Comparison of ENCODE assay signal across 8 cellular contexts in genomic region chr17:7836596-7837374, GRCh38. TPM values are rescaled to one million over a fixed set of nuclear protein-coding genes. Genes with fewer than 3 reads are reported as not detected.
DNase-seq lines count a peak whose midpoint lies in the region; ATAC-seq and TF ChIP-seq lines count a peak whose summit lies in the region.

No MANE protein-coding gene starts in this region.

- TF ChIP-seq POLR2A in testis (IDR thresholded peaks at IDR 0.05), result no peak

- H3K9me3 Mint-ChIP-seq in naive thymus-derived CD8-positive, alpha-beta T cell, result no peaks in the 10 kb centered on the region

- H3K4me3 ChIP-seq in LNCaP clone FGC (ENCODE audit: low read depth, low read length) (peak overlapping the region; percentile 62), testis (peak overlapping the region; percentile 77 to 91)

- H3K4me3 Mint-ChIP-seq in naive thymus-derived CD8-positive, alpha-beta T cell, result peak overlapping the region; percentile 87 to 99 (median 94)

- POLR2A ChIA-PET in naive thymus-derived CD8-positive, alpha-beta T cell (lab: Charles Lee), result interaction anchor here (0.6 to 6.8 kb wide), 11 partner anchors 8 to 397 kb away, joined by 3 to 116 read pairs (median 5); partner anchors contain the start of genes CYB5D1, NAA38, RNF227 and TMEM88

- WGBS in testis, 2 donors, result 1 to 2% methylated on average over 18 to 19 of the region's 19 CpGs

- H3K27ac Mint-ChIP-seq in naive thymus-derived CD8-positive, alpha-beta T cell, result peak overlapping the region; percentile 87 to 100 (median 98)

- ATAC-seq in naive thymus-derived CD8-positive, alpha-beta T cell, result no peak

- H3K27me3 ChIP-seq in testis, result no peaks in the 10 kb centered on the region

- peak overlapping the region; percentile 98 to 99 for H3K27ac ChIP-seq in testis

- DNase-seq in DMS53 (lab: John Stamatoyannopoulos, UW) (peak; percentile 100), LNCaP clone FGC (ENCODE audit: low read depth) (peak; percentile 99), fibroblast of the conjunctiva (ENCODE audit: low read depth) (peak; percentile 95), testis (peak; percentile 97)
- peak; percentile 38 for DNase-seq in activated effector memory CD4-positive, alpha-beta T cell treated with Interleukin-2 at 50 U/mL for 16 hours
- DNase-seq in naive thymus-derived CD8-positive, alpha-beta T cell, result peak in 9 of 10 donors; percentile 46 to 78 (median 63)
- DNase-seq in NK-92 treated with Interleukin-12 subunit alpha and Interleukin-12 subunit beta, amount 100 ng/mL, for 24 hours (lab: John Stamatoyannopoulos, UW), result no peak

- peaks cover 55 to 71% (median 60%) of the 10 kb centered on the region in 4 donors for H3K4me1 Mint-ChIP-seq in naive thymus-derived CD8-positive, alpha-beta T cell

- TF ChIP-seq CTCF in LNCaP clone FGC (IDR thresholded peaks at IDR 0.05; ENCODE audit: control insufficient read depth, extremely low read depth, insufficient read depth) (no peak), testis (IDR thresholded peaks at IDR 0.05) (peak in 2 of 3 experiments; percentile 17 to 20)

- H3K9me3 ChIP-seq in testis, result no peaks in the 10 kb centered on the region

- H3K27me3 Mint-ChIP-seq in naive thymus-derived CD8-positive, alpha-beta T cell, result peaks cover 0 to 4% (median 0%) of the 10 kb centered on the region in 5 donors

- H3K36me3 ChIP-seq in testis (ENCODE audit: low read depth, missing control alignments), result no peaks in the 10 kb centered on the region

- intact Hi-C loops in testis (cut with DNase I; ENCODE audit: low total_unique reads), result no loop called here

- peaks cover 46% of the 10 kb centered on the region for H3K4me1 ChIP-seq in testis

- H3K36me3 Mint-ChIP-seq in naive thymus-derived CD8-positive, alpha-beta T cell, result peaks cover 0 to 14% (median 0%) of the 10 kb centered on the region in 3 donors

TF ChIP-seq in PFSK-1, 5 proteins besides CTCF, POLR2A, EP300 and RAD21:
- TF ChIP-seq SIN3A (IDR thresholded peaks at IDR 0.05; ENCODE audit: borderline replicate concordance, insufficient read depth, low read length), result peak; percentile 100
- no peak; the same call in 1 of the 2 replicates for TF ChIP-seq POLR2AphosphoS5 (IDR thresholded peaks at IDR 0.05; ENCODE audit: low read depth, low read length)
- 0 out of 4 replicates have a peak, but pooled peaks of 1 of the 2 experiments have one; percentile 36 for TF ChIP-seq REST (IDR thresholded peaks at IDR 0.05; ENCODE audit: insufficient read depth in 1 of 2, low read depth in 2 of 2, low read length in 2 of 2)
- TF ChIP-seq TAF1 (IDR thresholded peaks at IDR 0.05; ENCODE audit: borderline replicate concordance, insufficient read depth, low read length), result peak; percentile 77; the same call in 1 of the 2 replicates
- TF ChIP-seq FOXP2 (optimal IDR thresholded peaks at IDR 0.05; ENCODE audit: borderline replicate concordance, extremely low read depth, extremely low read length, insufficient read depth), result no peak

RNA-seq across cellular contexts. Expression of gene KDM6B, which starts 2.8 kb away (rescaled TPM):
- 45.6 TPM for polyA plus RNA-seq in PFSK-1 (2012; ENCODE audit: insufficient read length, low read depth)
- 100 to 1,000 TPM; 113 TPM for total RNA-seq in naive thymus-derived CD8-positive, alpha-beta T cell
- polyA plus RNA-seq in naive thymus-derived CD8-positive, alpha-beta T cell, result 1 to 10 TPM in 2 of 3 donors, under 1 TPM in 1; 0.28 to 1.2 (median 1.0) TPM
- total RNA-seq in testis, result 10 to 100 TPM; 38.0 to 41.8 TPM
- 27.8 TPM for polyA plus RNA-seq in testis (ENCODE audit: insufficient read depth, low read depth, low replicate concordance)

RNA-seq across cellular contexts. Expression of gene TMEM88, which starts 18.1 kb away (rescaled TPM):
- 4.8 TPM for polyA plus RNA-seq in PFSK-1 (2012; ENCODE audit: insufficient read length, low read depth)
- 1 to 10 TPM; 6.9 to 7.2 TPM for total RNA-seq in naive thymus-derived CD8-positive, alpha-beta T cell
- not detected for polyA plus RNA-seq in naive thymus-derived CD8-positive, alpha-beta T cell
- total RNA-seq in testis, result 1 to 10 TPM; 4.6 to 7.4 TPM
- polyA plus RNA-seq in testis (ENCODE audit: insufficient read depth, low read depth, low replicate concordance), result 6.8 TPM

RNA-seq across cellular contexts. Expression of gene NAA38, which starts 20.6 kb away (rescaled TPM):
- polyA plus RNA-seq in PFSK-1 (2012; ENCODE audit: insufficient read length, low read depth), result 321 TPM
- 10 to 100 TPM; 16.0 to 24.1 TPM for total RNA-seq in naive thymus-derived CD8-positive, alpha-beta T cell
- polyA plus RNA-seq in naive thymus-derived CD8-positive, alpha-beta T cell, result 100 to 1,000 TPM; 125 to 169 (median 152) TPM
- total RNA-seq in testis, result 10 to 100 TPM; 72.3 to 83.1 TPM
- 102 TPM for polyA plus RNA-seq in testis (ENCODE audit: insufficient read depth, low read depth, low replicate concordance)

RNA-seq across cellular contexts. Expression of gene CYB5D1, which starts 21.0 kb away (rescaled TPM):
- polyA plus RNA-seq in PFSK-1 (2012; ENCODE audit: insufficient read length, low read depth), result 16.4 TPM
- 1 to 10 TPM; 8.5 to 9.8 TPM for total RNA-seq in naive thymus-derived CD8-positive, alpha-beta T cell
- 1 to 10 TPM; 3.5 to 6.0 (median 5.1) TPM for polyA plus RNA-seq in naive thymus-derived CD8-positive, alpha-beta T cell
- 10 to 100 TPM in 1 of 2 donors, 1 to 10 TPM in 1; 9.9 to 10.1 TPM for total RNA-seq in testis
- 12.8 TPM for polyA plus RNA-seq in testis (ENCODE audit: insufficient read depth, low read depth, low replicate concordance)

RNA-seq across cellular contexts. Expression of gene CHD3, which starts 51.8 kb away (rescaled TPM):
- polyA plus RNA-seq in PFSK-1 (2012; ENCODE audit: insufficient read length, low read depth), result 204 TPM
- total RNA-seq in naive thymus-derived CD8-positive, alpha-beta T cell, result 100 to 1,000 TPM; 277 to 281 TPM
- 10 to 100 TPM in 2 of 3 donors, 1 to 10 TPM in 1; 4.3 to 29.2 (median 15.5) TPM for polyA plus RNA-seq in naive thymus-derived CD8-positive, alpha-beta T cell
- total RNA-seq in testis, result 100 to 1,000 TPM; 111 to 123 TPM
- polyA plus RNA-seq in testis (ENCODE audit: insufficient read depth, low read depth, low replicate concordance), result 62.3 TPM
